ENCODE assay signal across 1 cellular context in genomic region chr20:266604-267562, GRCh38.
TF ChIP-seq lines count a peak whose summit lies in the region.

No MANE protein-coding gene starts in this region.

TF ChIP-seq in HepG2, 621 proteins besides CTCF, POLR2A, EP300 and RAD21 (continued from another document and continues in another):
- TF ChIP-seq REST (IDR thresholded peaks at IDR 0.05; ENCODE audit: borderline replicate concordance in 1 of 2, low read depth in 1 of 2, low read length in 2 of 2): peak in 1 of 2 experiments; percentile 55; a peak in 1 of 4 replicates
- peak; percentile 79; the same call in 1 of the 2 replicates for TF ChIP-seq TEF (CRISPR knock-in tag; IDR thresholded peaks at IDR 0.05)
- no peak for TF ChIP-seq ZBTB44 (CRISPR knock-in tag; IDR thresholded peaks at IDR 0.05)
- TF ChIP-seq TOE1 (CRISPR knock-in tag; IDR thresholded peaks at IDR 0.05): no peak; the same call in 1 of the 2 replicates
- TF ChIP-seq NFKB2 (CRISPR knock-in tag; IDR thresholded peaks at IDR 0.05; ENCODE audit: borderline replicate concordance): peak; percentile 98
- peak; percentile 74 for TF ChIP-seq ZNF646 (CRISPR knock-in tag; IDR thresholded peaks at IDR 0.05)
- TF ChIP-seq XBP1 (CRISPR knock-in tag; IDR thresholded peaks at IDR 0.05): 0 out of 2 replicates have a peak, but pooled peaks have one; percentile 22
- peak; percentile 58 for TF ChIP-seq SP5 (CRISPR knock-in tag; IDR thresholded peaks at IDR 0.05; ENCODE audit: borderline replicate concordance, low read depth)
- TF ChIP-seq KAT8 (CRISPR knock-in tag; IDR thresholded peaks at IDR 0.05): peak; percentile 94
- TF ChIP-seq ZNF281 (CRISPR knock-in tag; IDR thresholded peaks at IDR 0.05; ENCODE audit: borderline replicate concordance): peak; percentile 50; the same call in 1 of the 2 replicates
- TF ChIP-seq ZNF282 (IDR thresholded peaks at IDR 0.05; ENCODE audit: partially characterized antibody): no peak
- TF ChIP-seq HMGA1 (CRISPR knock-in tag; conservative IDR thresholded peaks at IDR 0.05): no peak
- TF ChIP-seq TERF1 (CRISPR knock-in tag; IDR thresholded peaks at IDR 0.05): no peak
- TF ChIP-seq U2AF1 (optimal IDR thresholded peaks at IDR 0.05; ENCODE audit: low read depth, low read length): peak; percentile 87
- TF ChIP-seq ZNF777 (CRISPR knock-in tag; IDR thresholded peaks at IDR 0.05): peak; percentile 81
- TF ChIP-seq PAWR (CRISPR knock-in tag; IDR thresholded peaks at IDR 0.05; ENCODE audit: borderline replicate concordance): peak; percentile 53; the same call in 1 of the 2 replicates
- TF ChIP-seq CCDC6 (CRISPR knock-in tag; IDR thresholded peaks at IDR 0.05): no peak
- peak; percentile 65 for TF ChIP-seq FOXO1 (CRISPR knock-in tag; IDR thresholded peaks at IDR 0.05)
- TF ChIP-seq ZNF274 (CRISPR knock-in tag; IDR thresholded peaks at IDR 0.05): peak; percentile 84
- TF ChIP-seq MXD4 (CRISPR knock-in tag; IDR thresholded peaks at IDR 0.05): peak; percentile 94
- TF ChIP-seq AGO2 (optimal IDR thresholded peaks at IDR 0.05; ENCODE audit: low read depth, low read length): no peak
- peak; percentile 86 for TF ChIP-seq CBX1 (IDR thresholded peaks at IDR 0.05; ENCODE audit: low read depth)
- no peak for TF ChIP-seq JDP2 (CRISPR knock-in tag; IDR thresholded peaks at IDR 0.05; ENCODE audit: borderline replicate concordance)
- TF ChIP-seq STAT5B (CRISPR knock-in tag; IDR thresholded peaks at IDR 0.05): peak; percentile 57; the same call in 1 of the 2 replicates
- TF ChIP-seq ZKSCAN1 (IDR thresholded peaks at IDR 0.05; ENCODE audit: low read length): peak; percentile 72; the same call in 1 of the 2 replicates
- no peak for TF ChIP-seq NFIC (IDR thresholded peaks at IDR 0.05; ENCODE audit: low read length)
- TF ChIP-seq SUZ12 (IDR thresholded peaks at IDR 0.05; ENCODE audit: low read depth, low read length): peak; percentile 23; the same call in 1 of the 2 replicates
- TF ChIP-seq DR1 (CRISPR knock-in tag; IDR thresholded peaks at IDR 0.05): peak; percentile 73; the same call in 1 of the 2 replicates
- TF ChIP-seq ZNF414 (CRISPR knock-in tag; IDR thresholded peaks at IDR 0.05): no peak; the same call in 1 of the 2 replicates
- TF ChIP-seq ZNF280D (CRISPR knock-in tag; IDR thresholded peaks at IDR 0.05): peak; percentile 97
- peak; percentile 70 for TF ChIP-seq DPF2 (CRISPR knock-in tag; IDR thresholded peaks at IDR 0.05; ENCODE audit: borderline replicate concordance, low read depth)
- peak; percentile 97 for TF ChIP-seq NRL (CRISPR knock-in tag; IDR thresholded peaks at IDR 0.05; ENCODE audit: borderline replicate concordance)
- TF ChIP-seq HOXA5 (CRISPR knock-in tag; IDR thresholded peaks at IDR 0.05): peak; percentile 53; the same call in 1 of the 2 replicates
- TF ChIP-seq ZNF251 (CRISPR knock-in tag; IDR thresholded peaks at IDR 0.05): 0 out of 2 replicates have a peak, but pooled peaks have one; percentile 91
